Comparison of ENCODE assay signal across 8 cellular contexts in genomic region chrX:15146515-15146914, GRCh38.
DNase-seq lines count a peak whose midpoint lies in the region; ATAC-seq and TF ChIP-seq lines count a peak whose summit lies in the region.

No MANE protein-coding gene starts in this region.

- peak; percentile 39; the same call in 1 of the 2 replicates for TF ChIP-seq CTCF in AG10803 (conservative IDR thresholded peaks at IDR 0.05; ENCODE audit: low read length)

- no peak overlapping the region for H3K4me3 ChIP-seq in AG10803 (ENCODE audit: low read length)
- no peak overlapping the region for H3K4me3 ChIP-seq in HAP-1

- peaks cover 8% of the 10 kb centered on the region for H3K27me3 Mint-ChIP-seq in activated CD8-positive, alpha-beta memory T cell treated with anti-CD3 and anti-CD28 coated beads, Interleukin-2, amount 10 ng/mL, durations not matched to agents 7 days and 5 days

- no peaks in the 10 kb centered on the region for H3K27me3 ChIP-seq in HAP-1 (ENCODE audit: low read depth)

- no peaks in the 10 kb centered on the region for H3K36me3 ChIP-seq in HAP-1 (replicated peaks)

- H3K9me3 ChIP-seq in HAP-1: no peaks in the 10 kb centered on the region

- ATAC-seq in activated CD8-positive, alpha-beta memory T cell treated with anti-CD3 and anti-CD28 coated beads, Interleukin-2, amount 10 ng/mL, durations not matched to agents 7 days and 5 days: peak; percentile 27
- ATAC-seq in HG03135 (IDR thresholded peaks at IDR 0.05; ENCODE audit: unreplicated experiment) (no peak), GM18517 (IDR thresholded peaks at IDR 0.05; ENCODE audit: unreplicated experiment) (no peak)

- no peak overlapping the region for H3K27ac Mint-ChIP-seq in activated CD8-positive, alpha-beta memory T cell treated with anti-CD3 and anti-CD28 coated beads, Interleukin-2, amount 10 ng/mL, durations not matched to agents 7 days and 5 days

- H3K9me3 Mint-ChIP-seq in activated CD8-positive, alpha-beta memory T cell treated with anti-CD3 and anti-CD28 coated beads, Interleukin-2, amount 10 ng/mL, durations not matched to agents 7 days and 5 days (ENCODE audit: low read depth): no peaks in the 10 kb centered on the region

- CTCF ChIA-PET in activated CD8-positive, alpha-beta memory T cell treated with anti-CD3 and anti-CD28 coated beads, Interleukin-2, amount 10 ng/mL, durations not matched to agents 7 days and 5 days (lab: Charles Lee): no interaction called here

- in situ Hi-C loops in HAP-1 (cut with MboI; ENCODE audit: low sequenced_read_pairs): loop anchor here (10.0 kb wide), 1 partner anchor 1052 kb away; no protein-coding TSS in a partner anchor

- peak; percentile 5 for DNase-seq in AG10803 (ENCODE audit: low read depth)
- peak; percentile 8 to 74 for DNase-seq in HAP-1 (ENCODE audit: low spot score in 2 of 2)
- no peak for DNase-seq in activated CD8-positive, alpha-beta memory T cell treated with anti-CD3 and anti-CD28 coated beads, Interleukin-2, amount 10 ng/mL, durations not matched to agents 7 days and 5 days
- DNase-seq in islet precursor cell: peak; percentile 54
- no peak for DNase-seq in COR-L47 (lab: John Stamatoyannopoulos, UW)
- no peak for DNase-seq in foreskin melanocyte

- H3K36me3 Mint-ChIP-seq in activated CD8-positive, alpha-beta memory T cell treated with anti-CD3 and anti-CD28 coated beads, Interleukin-2, amount 10 ng/mL, durations not matched to agents 7 days and 5 days: peaks cover 1% of the 10 kb centered on the region

- H3K4me1 Mint-ChIP-seq in activated CD8-positive, alpha-beta memory T cell treated with anti-CD3 and anti-CD28 coated beads, Interleukin-2, amount 10 ng/mL, durations not matched to agents 7 days and 5 days: peaks cover 21% of the 10 kb centered on the region

- no peaks in the 10 kb centered on the region for H3K4me1 ChIP-seq in HAP-1

- H3K4me3 Mint-ChIP-seq in activated CD8-positive, alpha-beta memory T cell treated with anti-CD3 and anti-CD28 coated beads, Interleukin-2, amount 10 ng/mL, durations not matched to agents 7 days and 5 days: no peak overlapping the region

Comparison
In these comparisons a context has a peak if more than half of its experiments do, and no peak if none do; other contexts are left out.
1. DNase-seq: peak in AG10803 (single experiment), HAP-1 (2 of 2) and islet precursor cell (single experiment); none in activated CD8-positive, alpha-beta memory T cell treated with anti-CD3 and anti-CD28 coated beads, Interleukin-2, amount 10 ng/mL, durations not matched to agents 7 days and 5 days (single experiment), COR-L47 (single experiment) and foreskin melanocyte (single experiment).